ENCODE assay signal across 9 cellular contexts in the genomic region with DNA sequence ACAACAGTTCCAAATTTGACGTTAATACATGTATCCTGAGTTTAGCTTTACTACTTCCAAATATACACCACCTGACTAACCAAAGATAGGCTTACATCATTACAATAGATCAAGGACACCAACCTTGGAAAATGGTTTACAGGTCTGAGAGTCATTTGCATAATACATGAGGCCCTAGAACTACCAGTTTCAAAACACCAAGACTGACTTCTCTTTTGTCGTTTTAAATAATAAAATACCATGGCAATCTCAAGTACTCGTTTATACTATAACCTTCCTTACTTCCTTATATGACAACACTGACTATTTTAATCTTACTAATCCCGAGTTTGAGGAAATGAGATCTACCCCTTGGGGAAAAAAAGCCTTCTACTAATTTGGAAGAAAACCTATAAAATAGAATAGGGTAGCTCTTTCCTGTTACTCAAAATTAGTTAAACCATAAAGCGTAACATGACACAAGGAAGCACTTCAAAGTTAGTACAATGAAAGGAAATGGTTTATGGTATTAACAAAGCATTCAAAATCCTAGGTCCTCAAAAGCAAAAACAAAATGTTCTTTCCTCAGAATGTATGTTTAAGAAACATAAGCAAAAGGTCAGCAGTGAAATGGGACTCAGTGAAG. TPM values are rescaled to one million over a fixed set of nuclear protein-coding genes. Genes with fewer than 3 reads are reported as not detected.
DNase-seq lines count a peak whose midpoint lies in the region; ATAC-seq and TF ChIP-seq lines count a peak whose summit lies in the region.
"Had no signal": no experiment of that assay in that cellular context is flagged by ENCODE, and none has a peak within 500 bp of the region (broad histone marks: within the 10 kb centered on the region; RNA-seq: fewer than 3 reads in every experiment).

No MANE protein-coding gene starts in this region.

- H3K4me3 Mint-ChIP-seq in dendritic cell treated with granulocyte-macrophage colony-stimulating factor and Interleukin-4, amounts not matched to agents 40 ng/mL and 50 ng/mL, for 4 days = no peak overlapping the region
- no peak overlapping the region for H3K4me3 Mint-ChIP-seq in natural killer cell
- H3K4me3 Mint-ChIP-seq: activated T-helper 1 cell treated with anti-CD3 and anti-CD28 coated beads, Interleukin-12 subunit alpha, Interleukin-12 subunit beta, Interleukin-2, Interleukin-4 antibody, amounts not matched to agents 30 ng/mL and 10 ng/mL and 1 ng/mL, durations not matched to agents 14 hours and 24 hours and 36 hours had no signal

- H3K27me3 Mint-ChIP-seq in dendritic cell treated with granulocyte-macrophage colony-stimulating factor and Interleukin-4, amounts not matched to agents 40 ng/mL and 50 ng/mL, for 4 days = no peaks in the 10 kb centered on the region
- no peaks in the 10 kb centered on the region for H3K27me3 Mint-ChIP-seq in natural killer cell (ENCODE audit: low read depth in 2 of 2)

- in situ Hi-C loops in GM13977 (cut with MboI; ENCODE audit: low pct_unique_long_range_greater_than_20kb, low sequenced_read_pairs, unreplicated experiment) = no loop called here

- no peak for TF ChIP-seq CTCF in GM13977 (IDR thresholded peaks at IDR 0.05; ENCODE audit: extremely low read depth, insufficient read depth, missing control alignments)
- no peak for TF ChIP-seq CTCF in natural killer cell (IDR thresholded peaks at IDR 0.05)

- peak overlapping the region; percentile 73 for H3K27ac Mint-ChIP-seq in dendritic cell treated with granulocyte-macrophage colony-stimulating factor and Interleukin-4, amounts not matched to agents 40 ng/mL and 50 ng/mL, for 4 days
- peak overlapping the region in 1 of 2 donors; percentile 34 for H3K27ac Mint-ChIP-seq in natural killer cell
- H3K27ac Mint-ChIP-seq: activated T-helper 1 cell treated with anti-CD3 and anti-CD28 coated beads, Interleukin-12 subunit alpha, Interleukin-12 subunit beta, Interleukin-2, Interleukin-4 antibody, amounts not matched to agents 30 ng/mL and 10 ng/mL and 1 ng/mL, durations not matched to agents 14 hours and 24 hours and 36 hours had no signal

- DNase-seq in GM13977 (ENCODE audit: low spot score) (peak; percentile 16), NCI-H1694 (lab: John Stamatoyannopoulos, UW) (no peak), NCI-H1930 (lab: John Stamatoyannopoulos, UW) (no peak), natural killer cell (no peak)
- DNase-seq in stimulated activated CD4-positive, alpha-beta T cell treated with anti-CD3 and anti-CD28 coated beads, Interleukin-4, amount 100 ng/mL, for 4 hours = no peak

- ATAC-seq in GM21515 (IDR thresholded peaks at IDR 0.05; ENCODE audit: unreplicated experiment) (peak; percentile 93), HG03378 (IDR thresholded peaks at IDR 0.05; ENCODE audit: unreplicated experiment) (peak; percentile 89), natural killer cell (no peak)

- peaks cover 72% of the 10 kb centered on the region for H3K36me3 Mint-ChIP-seq in dendritic cell treated with granulocyte-macrophage colony-stimulating factor and Interleukin-4, amounts not matched to agents 40 ng/mL and 50 ng/mL, for 4 days (ENCODE audit: low read depth)
- peaks cover 9% of the 10 kb centered on the region for H3K36me3 Mint-ChIP-seq in natural killer cell

- intact Hi-C loops in dendritic cell treated with granulocyte-macrophage colony-stimulating factor and Interleukin-4, amounts not matched to agents 40 ng/mL and 50 ng/mL, for 4 days (cut with micrococcal nuclease) = no loop called here
- intact Hi-C loops in natural killer cell (cut with micrococcal nuclease) = no loop called here

- H3K9me3 Mint-ChIP-seq in dendritic cell treated with granulocyte-macrophage colony-stimulating factor and Interleukin-4, amounts not matched to agents 40 ng/mL and 50 ng/mL, for 4 days = no peaks in the 10 kb centered on the region
- H3K9me3 Mint-ChIP-seq in natural killer cell = no peaks in the 10 kb centered on the region
- H3K9me3 Mint-ChIP-seq: activated T-helper 1 cell treated with anti-CD3 and anti-CD28 coated beads, Interleukin-12 subunit alpha, Interleukin-12 subunit beta, Interleukin-2, Interleukin-4 antibody, amounts not matched to agents 30 ng/mL and 10 ng/mL and 1 ng/mL, durations not matched to agents 14 hours and 24 hours and 36 hours had no signal

- H3K4me1 Mint-ChIP-seq in dendritic cell treated with granulocyte-macrophage colony-stimulating factor and Interleukin-4, amounts not matched to agents 40 ng/mL and 50 ng/mL, for 4 days (ENCODE audit: low read depth) = peaks cover 18% of the 10 kb centered on the region
- H3K4me1 Mint-ChIP-seq in natural killer cell = peaks cover 0 to 18% of the 10 kb centered on the region in 2 donors

RNA-seq across cellular contexts. Expression of gene UBQLN1, which starts 42.1 kb away (rescaled TPM):
- total RNA-seq in natural killer cell = 100 to 1,000 TPM; 137 to 151 (median 141) TPM

RNA-seq across cellular contexts. Expression of gene IDNK, which starts 42.7 kb away (rescaled TPM):
- total RNA-seq in natural killer cell = 10 to 100 TPM; 12.5 to 13.5 (median 13.0) TPM

Comparison
In these comparisons a context has a peak if more than half of its experiments do, and no peak if none do; other contexts are left out.
1. ATAC-seq: peak in GM21515 (single experiment) and HG03378 (single experiment); none in natural killer cell (0 of 3).